12 cellular contexts compared by ENCODE assay signal in the genomic region with DNA sequence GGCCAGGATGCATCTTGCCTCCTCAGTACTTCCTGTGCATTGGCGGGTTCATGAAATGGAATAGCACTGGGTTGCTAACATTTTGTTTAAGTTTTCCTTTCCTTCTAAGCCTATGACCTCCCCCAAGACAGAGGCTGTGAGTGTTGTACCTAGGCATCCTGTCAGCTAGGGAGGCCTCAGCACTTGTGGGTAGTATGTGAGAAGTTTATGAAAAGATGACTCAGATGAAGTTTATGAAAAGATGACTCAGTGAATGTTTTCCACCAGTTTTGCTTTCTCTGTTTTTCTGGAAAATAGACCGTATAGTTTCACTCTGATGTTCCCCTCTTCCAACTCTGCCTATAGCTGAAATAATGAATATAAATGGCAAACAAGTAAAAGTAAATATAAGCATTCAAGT.
"Had no signal": no experiment of that assay in that cellular context is flagged by ENCODE, and none has a peak within 500 bp of the region (broad histone marks: within the 10 kb centered on the region; RNA-seq: fewer than 3 reads in every experiment).

No MANE protein-coding gene starts in this region.

- ATAC-seq: activated T-cell treated with anti-CD3 and anti-CD28 coated beads, Interleukin-2, amount 50 U/mL, for 72 hours; pancreas; WTC11 had no signal

- H3K27ac ChIP-seq: esophagus muscularis mucosa, pancreas had no signal

- H3K4me3 Mint-ChIP-seq: activated naive CD8-positive, alpha-beta T cell treated with anti-CD3 and anti-CD28 coated beads, Interleukin-2, amount 10 ng/mL, durations not matched to agents 7 days and 5 days; activated T-cell treated with anti-CD3 and anti-CD28 coated beads, Interleukin-2, amount 50 U/mL, for 72 hours; WTC11 had no signal

- H3K36me3 Mint-ChIP-seq: activated naive CD8-positive, alpha-beta T cell treated with anti-CD3 and anti-CD28 coated beads, Interleukin-2, amount 10 ng/mL, durations not matched to agents 7 days and 5 days; WTC11 had no signal

- H3K36me3 ChIP-seq: esophagus muscularis mucosa, pancreas had no signal

- H3K27ac Mint-ChIP-seq: activated naive CD8-positive, alpha-beta T cell treated with anti-CD3 and anti-CD28 coated beads, Interleukin-2, amount 10 ng/mL, durations not matched to agents 7 days and 5 days; activated T-cell treated with anti-CD3 and anti-CD28 coated beads, Interleukin-2, amount 50 U/mL, for 72 hours; WTC11 had no signal

- H3K4me1 Mint-ChIP-seq: activated naive CD8-positive, alpha-beta T cell treated with anti-CD3 and anti-CD28 coated beads, Interleukin-2, amount 10 ng/mL, durations not matched to agents 7 days and 5 days; WTC11 had no signal

- H3K9me3 ChIP-seq: esophagus muscularis mucosa, pancreas had no signal

- H3K27me3 ChIP-seq: esophagus muscularis mucosa, pancreas had no signal

- H3K4me1 ChIP-seq: esophagus muscularis mucosa, pancreas had no signal

- H3K4me3 ChIP-seq: esophagus muscularis mucosa, pancreas had no signal

- DNase-seq: activated CD4-positive, alpha-beta T cell treated with anti-CD3 and anti-CD28 coated beads for 48 hours; activated CD8-positive, alpha-beta memory T cell treated with anti-CD3 and anti-CD28 coated beads, Interleukin-2, amount 50 U/mL, for 48 hours; activated gamma-delta T cell treated with Interleukin-2 at 50 U/mL for 16 hours; activated naive CD8-positive, alpha-beta T cell treated with anti-CD3 and anti-CD28 coated beads, Interleukin-2, amount 10 ng/mL, durations not matched to agents 7 days and 5 days; activated T-cell treated with anti-CD3 and anti-CD28 coated beads, Interleukin-2, amount 50 U/mL, for 72 hours; anterior cingulate cortex; hypothalamus; pancreas; stimulated activated CD4-positive, alpha-beta T cell treated with anti-CD3 and anti-CD28 coated beads, Interleukin-12 subunit alpha, Interleukin-12 subunit beta, amount 100 ng/mL, for 4 hours; stimulated activated CD4-positive, alpha-beta T cell treated with anti-CD3 and anti-CD28 coated beads, Interleukin-2, amount 100 ng/mL, for 24 hours had no signal
